ENCODE assay signal across 19 cellular contexts in genomic region chr2:205212357-205212756, GRCh38.
"Had no signal": no experiment of that assay in that cellular context is flagged by ENCODE, and none has a peak within 500 bp of the region (broad histone marks: within the 10 kb centered on the region; RNA-seq: fewer than 3 reads in every experiment).

No MANE protein-coding gene starts in this region.

- H3K4me1 ChIP-seq: spleen, testis, tibial nerve, upper lobe of right lung, vagina had no signal

- H3K9me3 ChIP-seq: spleen, testis, tibial nerve, upper lobe of right lung, vagina had no signal

- H3K4me2 ChIP-seq: hepatocyte had no signal

- ATAC-seq: naive thymus-derived CD4-positive, alpha-beta T cell; sciatic nerve; stimulated activated memory B cell treated with anti-CD40 and anti-IgM and Interleukin-4, amounts not matched to agents 10 μg/mL and 1 μg/mL and 100 μg/mL, for 72 hours; upper lobe of right lung had no signal

- DNase-seq: cortex of kidney; dorsolateral prefrontal cortex; effector CD8-positive, alpha-beta T cell; foreskin melanocyte; head of caudate nucleus; kidney glomerular epithelial cell; naive thymus-derived CD4-positive, alpha-beta T cell; nephron progenitor cell; spleen; stimulated activated CD4-positive, alpha-beta T cell treated with anti-CD3 and anti-CD28 coated beads, Interleukin-15, amount 100 ng/mL, for 24 hours; stimulated activated CD4-positive, alpha-beta T cell treated with anti-CD3 and anti-CD28 coated beads, Interleukin-1b, Interleukin-23, amount 100 ng/mL, for 48 hours; stimulated activated CD4-positive, alpha-beta T cell treated with anti-CD3 and anti-CD28 coated beads, Interleukin-4, amount 100 ng/mL, for 24 hours; testis; upper lobe of right lung had no signal

- H3K4me3 ChIP-seq: dorsolateral prefrontal cortex, hepatocyte, spleen, testis, tibial nerve, upper lobe of right lung, vagina had no signal

- H3K27ac ChIP-seq: dorsolateral prefrontal cortex, hepatocyte, spleen, testis, tibial nerve, upper lobe of right lung, vagina had no signal

- H2AFZ ChIP-seq: hepatocyte had no signal

- H3K36me3 ChIP-seq: spleen, upper lobe of right lung, vagina had no signal

- H3K27me3 ChIP-seq: dorsolateral prefrontal cortex, hepatocyte, spleen, testis, upper lobe of right lung, vagina had no signal
